ENCODE assay signal across 1 cellular context in the genomic region with DNA sequence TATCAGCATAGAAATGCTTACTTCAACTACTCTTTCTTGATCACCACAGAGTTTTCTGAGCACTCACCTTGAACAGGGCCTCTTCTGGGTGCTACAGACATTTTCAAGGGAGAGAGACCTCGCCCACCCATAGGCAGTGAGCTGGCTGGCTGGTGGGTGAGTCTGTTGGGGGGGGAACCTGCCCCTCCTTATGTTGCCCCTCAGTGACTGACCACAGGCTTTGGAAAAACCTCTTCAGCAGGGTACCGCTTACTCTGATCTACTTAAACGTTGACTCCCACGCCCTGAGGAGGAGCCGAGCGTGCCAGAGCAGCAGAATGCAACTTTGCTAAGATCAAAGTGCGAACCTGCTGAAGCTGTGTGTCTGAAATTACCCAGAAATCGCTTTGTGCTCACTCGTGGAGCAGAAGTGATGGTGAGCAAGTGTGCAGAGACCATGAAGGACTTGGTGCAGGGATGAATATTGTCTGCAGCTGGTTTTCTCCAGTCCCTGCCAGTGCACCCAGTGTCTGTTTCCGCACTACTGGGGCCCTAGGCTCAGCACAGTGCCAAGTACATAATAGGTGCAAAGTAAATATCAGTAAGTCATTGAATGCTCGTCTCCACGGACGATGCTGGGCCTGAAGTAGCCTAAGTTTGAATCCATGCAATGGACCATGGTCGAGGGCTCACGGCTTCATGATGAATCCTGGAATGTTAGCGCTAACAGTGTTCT.
TF ChIP-seq lines count a peak whose summit lies in the region.

No MANE protein-coding gene starts in this region.

TF ChIP-seq in HepG2, 621 proteins besides CTCF, POLR2A, EP300 and RAD21 (continued from another document and continues in another):
- TF ChIP-seq, protein P1, sequence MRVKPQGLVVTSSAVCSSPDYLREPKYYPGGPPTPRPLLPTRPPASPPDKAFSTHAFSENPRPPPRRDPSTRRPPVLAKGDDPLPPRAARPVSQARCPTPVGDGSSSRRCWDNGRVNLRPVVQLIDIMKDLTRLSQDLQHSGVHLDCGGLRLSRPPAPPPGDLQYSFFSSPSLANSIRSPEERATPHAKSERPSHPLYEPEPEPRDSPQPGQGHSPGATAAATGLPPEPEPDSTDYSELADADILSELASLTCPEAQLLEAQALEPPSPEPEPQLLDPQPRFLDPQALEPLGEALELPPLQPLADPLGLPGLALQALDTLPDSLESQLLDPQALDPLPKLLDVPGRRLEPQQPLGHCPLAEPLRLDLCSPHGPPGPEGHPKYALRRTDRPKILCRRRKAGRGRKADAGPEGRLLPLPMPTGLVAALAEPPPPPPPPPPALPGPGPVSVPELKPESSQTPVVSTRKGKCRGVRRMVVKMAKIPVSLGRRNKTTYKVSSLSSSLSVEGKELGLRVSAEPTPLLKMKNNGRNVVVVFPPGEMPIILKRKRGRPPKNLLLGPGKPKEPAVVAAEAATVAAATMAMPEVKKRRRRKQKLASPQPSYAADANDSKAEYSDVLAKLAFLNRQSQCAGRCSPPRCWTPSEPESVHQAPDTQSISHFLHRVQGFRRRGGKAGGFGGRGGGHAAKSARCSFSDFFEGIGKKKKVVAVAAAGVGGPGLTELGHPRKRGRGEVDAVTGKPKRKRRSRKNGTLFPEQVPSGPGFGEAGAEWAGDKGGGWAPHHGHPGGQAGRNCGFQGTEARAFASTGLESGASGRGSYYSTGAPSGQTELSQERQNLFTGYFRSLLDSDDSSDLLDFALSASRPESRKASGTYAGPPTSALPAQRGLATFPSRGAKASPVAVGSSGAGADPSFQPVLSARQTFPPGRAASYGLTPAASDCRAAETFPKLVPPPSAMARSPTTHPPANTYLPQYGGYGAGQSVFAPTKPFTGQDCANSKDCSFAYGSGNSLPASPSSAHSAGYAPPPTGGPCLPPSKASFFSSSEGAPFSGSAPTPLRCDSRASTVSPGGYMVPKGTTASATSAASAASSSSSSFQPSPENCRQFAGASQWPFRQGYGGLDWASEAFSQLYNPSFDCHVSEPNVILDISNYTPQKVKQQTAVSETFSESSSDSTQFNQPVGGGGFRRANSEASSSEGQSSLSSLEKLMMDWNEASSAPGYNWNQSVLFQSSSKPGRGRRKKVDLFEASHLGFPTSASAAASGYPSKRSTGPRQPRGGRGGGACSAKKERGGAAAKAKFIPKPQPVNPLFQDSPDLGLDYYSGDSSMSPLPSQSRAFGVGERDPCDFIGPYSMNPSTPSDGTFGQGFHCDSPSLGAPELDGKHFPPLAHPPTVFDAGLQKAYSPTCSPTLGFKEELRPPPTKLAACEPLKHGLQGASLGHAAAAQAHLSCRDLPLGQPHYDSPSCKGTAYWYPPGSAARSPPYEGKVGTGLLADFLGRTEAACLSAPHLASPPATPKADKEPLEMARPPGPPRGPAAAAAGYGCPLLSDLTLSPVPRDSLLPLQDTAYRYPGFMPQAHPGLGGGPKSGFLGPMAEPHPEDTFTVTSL (CRISPR knock-in tag; IDR thresholded peaks at IDR 0.05; ENCODE audit: borderline replicate concordance): peak; percentile 51; the same call in 1 of the 2 replicates
- TF ChIP-seq ZNF230 (CRISPR knock-in tag; IDR thresholded peaks at IDR 0.05) (0 out of 2 replicates have a peak, but pooled peaks have one; percentile 76), ZIK1 (CRISPR knock-in tag; IDR thresholded peaks at IDR 0.05; ENCODE audit: borderline replicate concordance, low read depth) (no peak), ZNF317 (CRISPR knock-in tag; IDR thresholded peaks at IDR 0.05) (no peak), ELF4 (CRISPR knock-in tag; IDR thresholded peaks at IDR 0.05; ENCODE audit: borderline replicate concordance) (no peak), PHF21A (CRISPR knock-in tag; IDR thresholded peaks at IDR 0.05) (peak; percentile 39; the same call in 1 of the 2 replicates), PAF1 (CRISPR knock-in tag; IDR thresholded peaks at IDR 0.05) (no peak), ARNTL (CRISPR knock-in tag; IDR thresholded peaks at IDR 0.05) (no peak), ASH2L (IDR thresholded peaks at IDR 0.05; ENCODE audit: insufficient read length, low read depth, low read length) (no peak), NFYC (CRISPR knock-in tag; IDR thresholded peaks at IDR 0.05) (0 out of 2 replicates have a peak, but pooled peaks have one; percentile 6), MAFF (IDR thresholded peaks at IDR 0.05; ENCODE audit: low read depth, low read length) (peak; percentile 27; the same call in 1 of the 2 replicates), NFATC3 (CRISPR knock-in tag; IDR thresholded peaks at IDR 0.05) (no peak), RBFOX2 (IDR thresholded peaks at IDR 0.05; ENCODE audit: low read depth, low read length) (no peak), ZNF747 (CRISPR knock-in tag; IDR thresholded peaks at IDR 0.05; ENCODE audit: borderline replicate concordance) (no peak), ATF7 (IDR thresholded peaks at IDR 0.05) (no peak), ATF7 (CRISPR knock-in tag; IDR thresholded peaks at IDR 0.05) (0 out of 2 replicates have a peak, but pooled peaks have one; percentile 11), ZNF891 (CRISPR knock-in tag; IDR thresholded peaks at IDR 0.05) (0 out of 2 replicates have a peak, but pooled peaks have one; percentile 26), FOXK1 (CRISPR knock-in tag; IDR thresholded peaks at IDR 0.05; ENCODE audit: borderline replicate concordance, low read depth) (no peak), ZNF781 (CRISPR knock-in tag; IDR thresholded peaks at IDR 0.05; ENCODE audit: borderline replicate concordance, not compliant biosample characterization) (peak; percentile 42), SPEN (CRISPR knock-in tag; IDR thresholded peaks at IDR 0.05; ENCODE audit: low read depth) (peak; percentile 43; the same call in 1 of the 2 replicates), ZFP62 (CRISPR knock-in tag; IDR thresholded peaks at IDR 0.05) (no peak), JUN (CRISPR knock-in tag; IDR thresholded peaks at IDR 0.05) (0 out of 2 replicates have a peak, but pooled peaks have one; percentile 18), HOXA3 (CRISPR knock-in tag; IDR thresholded peaks at IDR 0.05) (0 out of 2 replicates have a peak, but pooled peaks have one; percentile 12), ZNF546 (CRISPR knock-in tag; conservative IDR thresholded peaks at IDR 0.05) (peak; percentile 61; the same call in 1 of the 2 replicates), ZNF761 (CRISPR knock-in tag; conservative IDR thresholded peaks at IDR 0.05) (0 out of 2 replicates have a peak, but pooled peaks have one; percentile 37), ONECUT2 (CRISPR knock-in tag; IDR thresholded peaks at IDR 0.05) (no peak), HNF4A (CRISPR knock-in tag; IDR thresholded peaks at IDR 0.05) (peak; percentile 84), ARID2 (CRISPR knock-in tag; IDR thresholded peaks at IDR 0.05; ENCODE audit: borderline replicate concordance) (0 out of 2 replicates have a peak, but pooled peaks have one; percentile 72), ZC3H13 (CRISPR knock-in tag; IDR thresholded peaks at IDR 0.05) (peak; percentile 70; the same call in 1 of the 2 replicates), SALL1 (CRISPR knock-in tag; IDR thresholded peaks at IDR 0.05) (peak; percentile 72), KLF11 (CRISPR knock-in tag; IDR thresholded peaks at IDR 0.05) (peak; percentile 78; the same call in 1 of the 2 replicates), STAG1 (CRISPR knock-in tag; IDR thresholded peaks at IDR 0.05) (no peak), RORA (CRISPR knock-in tag; IDR thresholded peaks at IDR 0.05) (no peak), ZBTB42 (CRISPR knock-in tag; IDR thresholded peaks at IDR 0.05) (peak; percentile 74; the same call in 1 of the 2 replicates), CREM (IDR thresholded peaks at IDR 0.05) (peak; percentile 27; the same call in 1 of the 2 replicates), CREM (CRISPR knock-in tag; IDR thresholded peaks at IDR 0.05) (no peak)
- TF ChIP-seq, protein P2, sequence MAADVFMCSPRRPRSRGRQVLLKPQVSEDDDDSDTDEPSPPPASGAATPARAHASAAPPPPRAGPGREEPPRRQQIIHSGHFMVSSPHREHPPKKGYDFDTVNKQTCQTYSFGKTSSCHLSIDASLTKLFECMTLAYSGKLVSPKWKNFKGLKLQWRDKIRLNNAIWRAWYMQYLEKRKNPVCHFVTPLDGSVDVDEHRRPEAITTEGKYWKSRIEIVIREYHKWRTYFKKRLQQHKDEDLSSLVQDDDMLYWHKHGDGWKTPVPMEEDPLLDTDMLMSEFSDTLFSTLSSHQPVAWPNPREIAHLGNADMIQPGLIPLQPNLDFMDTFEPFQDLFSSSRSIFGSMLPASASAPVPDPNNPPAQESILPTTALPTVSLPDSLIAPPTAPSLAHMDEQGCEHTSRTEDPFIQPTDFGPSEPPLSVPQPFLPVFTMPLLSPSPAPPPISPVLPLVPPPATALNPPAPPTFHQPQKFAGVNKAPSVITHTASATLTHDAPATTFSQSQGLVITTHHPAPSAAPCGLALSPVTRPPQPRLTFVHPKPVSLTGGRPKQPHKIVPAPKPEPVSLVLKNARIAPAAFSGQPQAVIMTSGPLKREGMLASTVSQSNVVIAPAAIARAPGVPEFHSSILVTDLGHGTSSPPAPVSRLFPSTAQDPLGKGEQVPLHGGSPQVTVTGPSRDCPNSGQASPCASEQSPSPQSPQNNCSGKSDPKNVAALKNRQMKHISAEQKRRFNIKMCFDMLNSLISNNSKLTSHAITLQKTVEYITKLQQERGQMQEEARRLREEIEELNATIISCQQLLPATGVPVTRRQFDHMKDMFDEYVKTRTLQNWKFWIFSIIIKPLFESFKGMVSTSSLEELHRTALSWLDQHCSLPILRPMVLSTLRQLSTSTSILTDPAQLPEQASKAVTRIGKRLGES (CRISPR knock-in tag; IDR thresholded peaks at IDR 0.05; ENCODE audit: borderline replicate concordance): no peak
- TF ChIP-seq, protein P3, sequence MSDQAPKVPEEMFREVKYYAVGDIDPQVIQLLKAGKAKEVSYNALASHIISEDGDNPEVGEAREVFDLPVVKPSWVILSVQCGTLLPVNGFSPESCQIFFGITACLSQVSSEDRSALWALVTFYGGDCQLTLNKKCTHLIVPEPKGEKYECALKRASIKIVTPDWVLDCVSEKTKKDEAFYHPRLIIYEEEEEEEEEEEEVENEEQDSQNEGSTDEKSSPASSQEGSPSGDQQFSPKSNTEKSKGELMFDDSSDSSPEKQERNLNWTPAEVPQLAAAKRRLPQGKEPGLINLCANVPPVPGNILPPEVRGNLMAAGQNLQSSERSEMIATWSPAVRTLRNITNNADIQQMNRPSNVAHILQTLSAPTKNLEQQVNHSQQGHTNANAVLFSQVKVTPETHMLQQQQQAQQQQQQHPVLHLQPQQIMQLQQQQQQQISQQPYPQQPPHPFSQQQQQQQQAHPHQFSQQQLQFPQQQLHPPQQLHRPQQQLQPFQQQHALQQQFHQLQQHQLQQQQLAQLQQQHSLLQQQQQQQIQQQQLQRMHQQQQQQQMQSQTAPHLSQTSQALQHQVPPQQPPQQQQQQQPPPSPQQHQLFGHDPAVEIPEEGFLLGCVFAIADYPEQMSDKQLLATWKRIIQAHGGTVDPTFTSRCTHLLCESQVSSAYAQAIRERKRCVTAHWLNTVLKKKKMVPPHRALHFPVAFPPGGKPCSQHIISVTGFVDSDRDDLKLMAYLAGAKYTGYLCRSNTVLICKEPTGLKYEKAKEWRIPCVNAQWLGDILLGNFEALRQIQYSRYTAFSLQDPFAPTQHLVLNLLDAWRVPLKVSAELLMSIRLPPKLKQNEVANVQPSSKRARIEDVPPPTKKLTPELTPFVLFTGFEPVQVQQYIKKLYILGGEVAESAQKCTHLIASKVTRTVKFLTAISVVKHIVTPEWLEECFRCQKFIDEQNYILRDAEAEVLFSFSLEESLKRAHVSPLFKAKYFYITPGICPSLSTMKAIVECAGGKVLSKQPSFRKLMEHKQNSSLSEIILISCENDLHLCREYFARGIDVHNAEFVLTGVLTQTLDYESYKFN (CRISPR knock-in tag; conservative IDR thresholded peaks at IDR 0.05): peak; percentile 74
- TF ChIP-seq, protein P4, sequence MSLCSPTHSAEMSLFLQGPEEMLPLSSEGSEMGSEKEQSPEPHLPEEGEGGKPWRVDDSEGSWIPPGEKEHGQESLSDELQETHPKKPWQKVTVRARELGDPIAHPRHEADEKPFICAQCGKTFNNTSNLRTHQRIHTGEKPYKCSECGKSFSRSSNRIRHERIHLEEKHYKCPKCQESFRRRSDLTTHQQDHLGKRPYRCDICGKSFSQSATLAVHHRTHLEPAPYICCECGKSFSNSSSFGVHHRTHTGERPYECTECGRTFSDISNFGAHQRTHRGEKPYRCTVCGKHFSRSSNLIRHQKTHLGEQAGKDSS (CRISPR knock-in tag; IDR thresholded peaks at IDR 0.05; ENCODE audit: borderline replicate concordance, low read depth): peak; percentile 55; the same call in 1 of the 2 replicates
- TF ChIP-seq, protein P5, sequence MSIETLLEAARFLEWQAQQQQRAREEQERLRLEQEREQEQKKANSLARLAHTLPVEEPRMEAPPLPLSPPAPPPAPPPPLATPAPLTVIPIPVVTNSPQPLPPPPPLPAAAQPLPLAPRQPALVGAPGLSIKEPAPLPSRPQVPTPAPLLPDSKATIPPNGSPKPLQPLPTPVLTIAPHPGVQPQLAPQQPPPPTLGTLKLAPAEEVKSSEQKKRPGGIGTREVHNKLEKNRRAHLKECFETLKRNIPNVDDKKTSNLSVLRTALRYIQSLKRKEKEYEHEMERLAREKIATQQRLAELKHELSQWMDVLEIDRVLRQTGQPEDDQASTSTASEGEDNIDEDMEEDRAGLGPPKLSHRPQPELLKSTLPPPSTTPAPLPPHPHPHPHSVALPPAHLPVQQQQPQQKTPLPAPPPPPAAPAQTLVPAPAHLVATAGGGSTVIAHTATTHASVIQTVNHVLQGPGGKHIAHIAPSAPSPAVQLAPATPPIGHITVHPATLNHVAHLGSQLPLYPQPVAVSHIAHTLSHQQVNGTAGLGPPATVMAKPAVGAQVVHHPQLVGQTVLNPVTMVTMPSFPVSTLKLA (IDR thresholded peaks at IDR 0.05): no peak
- TF ChIP-seq, protein P6, sequence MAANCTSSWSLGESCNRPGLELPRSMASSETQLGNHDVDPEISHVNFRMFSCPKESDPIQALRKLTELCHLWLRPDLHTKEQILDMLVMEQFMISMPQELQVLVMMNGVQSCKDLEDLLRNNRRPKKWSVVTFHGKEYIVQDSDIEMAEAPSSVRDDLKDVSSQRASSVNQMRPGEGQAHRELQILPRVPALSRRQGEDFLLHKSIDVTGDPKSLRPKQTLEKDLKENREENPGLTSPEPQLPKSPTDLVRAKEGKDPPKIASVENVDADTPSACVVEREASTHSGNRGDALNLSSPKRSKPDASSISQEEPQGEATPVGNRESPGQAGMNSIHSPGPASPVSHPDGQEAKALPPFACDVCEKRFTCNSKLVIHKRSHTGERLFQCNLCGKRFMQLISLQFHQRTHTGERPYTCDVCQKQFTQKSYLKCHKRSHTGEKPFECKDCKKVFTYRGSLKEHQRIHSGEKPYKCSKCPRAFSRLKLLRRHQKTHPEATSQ (CRISPR knock-in tag; IDR thresholded peaks at IDR 0.05; ENCODE audit: borderline replicate concordance): peak; percentile 63; the same call in 1 of the 2 replicates
- TF ChIP-seq, protein P7, sequence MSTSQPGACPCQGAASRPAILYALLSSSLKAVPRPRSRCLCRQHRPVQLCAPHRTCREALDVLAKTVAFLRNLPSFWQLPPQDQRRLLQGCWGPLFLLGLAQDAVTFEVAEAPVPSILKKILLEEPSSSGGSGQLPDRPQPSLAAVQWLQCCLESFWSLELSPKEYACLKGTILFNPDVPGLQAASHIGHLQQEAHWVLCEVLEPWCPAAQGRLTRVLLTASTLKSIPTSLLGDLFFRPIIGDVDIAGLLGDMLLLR (CRISPR knock-in tag; IDR thresholded peaks at IDR 0.05): no peak
- TF ChIP-seq, protein P8, sequence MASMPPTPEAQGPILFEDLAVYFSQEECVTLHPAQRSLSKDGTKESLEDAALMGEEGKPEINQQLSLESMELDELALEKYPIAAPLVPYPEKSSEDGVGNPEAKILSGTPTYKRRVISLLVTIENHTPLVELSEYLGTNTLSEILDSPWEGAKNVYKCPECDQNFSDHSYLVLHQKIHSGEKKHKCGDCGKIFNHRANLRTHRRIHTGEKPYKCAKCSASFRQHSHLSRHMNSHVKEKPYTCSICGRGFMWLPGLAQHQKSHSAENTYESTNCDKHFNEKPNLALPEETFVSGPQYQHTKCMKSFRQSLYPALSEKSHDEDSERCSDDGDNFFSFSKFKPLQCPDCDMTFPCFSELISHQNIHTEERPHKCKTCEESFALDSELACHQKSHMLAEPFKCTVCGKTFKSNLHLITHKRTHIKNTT (CRISPR knock-in tag; IDR thresholded peaks at IDR 0.05): no peak
